In genomic region chr21:27631471-27631870, GRCh38 we compare ENCODE assay signal across 17 cellular contexts.
DNase-seq lines count a peak whose midpoint lies in the region; ATAC-seq, FAIRE-seq and TF ChIP-seq lines count a peak whose summit lies in the region.
"Had no signal": no experiment of that assay in that cellular context is flagged by ENCODE, and none has a peak within 500 bp of the region (broad histone marks: within the 10 kb centered on the region; RNA-seq: fewer than 3 reads in every experiment).

No MANE protein-coding gene starts in this region.

- POLR2A ChIA-PET in BJ (lab: Charles Lee) = no interaction called here

- H3K36me3 ChIP-seq in BJ (ENCODE audit: control insufficient read depth, insufficient read depth, low read length) = no peaks in the 10 kb centered on the region
- H3K36me3 ChIP-seq in adipocyte (ENCODE audit: control insufficient read depth, insufficient read depth, low read length, severe bottlenecking) = no peaks in the 10 kb centered on the region
- no peaks in the 10 kb centered on the region for H3K36me3 ChIP-seq in fibroblast of lung (ENCODE audit: control insufficient read depth, insufficient read depth, low read length)
- H3K36me3 ChIP-seq in pancreas = no peaks in the 10 kb centered on the region
- H3K36me3 ChIP-seq: Peyer's patch had no signal

- CTCF ChIA-PET in BJ (lab: Yijun Ruan, JAX) = no interaction called here

- intact Hi-C loops in pancreas (cut with DNase I) = no loop called here

- no peak overlapping the region for H2AFZ ChIP-seq in fibroblast of lung (ENCODE audit: low read length)

- no peak overlapping the region for H3K9ac ChIP-seq in adipocyte (ENCODE audit: low read length)
- no peak overlapping the region for H3K9ac ChIP-seq in fibroblast of lung (ENCODE audit: insufficient read depth, low read length)

- H3K9me3 ChIP-seq in adipocyte (ENCODE audit: control insufficient read depth, low read length) (no peaks in the 10 kb centered on the region), fibroblast of lung (ENCODE audit: control insufficient read depth, insufficient read depth, low read depth, low read length) (no peaks in the 10 kb centered on the region), pancreas (no peaks in the 10 kb centered on the region)
- H3K9me3 ChIP-seq: A549, Peyer's patch had no signal

- H3K79me2 ChIP-seq in fibroblast of lung (ENCODE audit: control insufficient read depth, insufficient read depth, low read length) = no peaks in the 10 kb centered on the region

- H3K27ac ChIP-seq in fibroblast of lung (ENCODE audit: insufficient read depth, low read length) (no peak overlapping the region), pancreas (no peak overlapping the region)
- H3K27ac ChIP-seq: A549, Peyer's patch had no signal

- no peak overlapping the region for H3K4me2 ChIP-seq in fibroblast of lung (ENCODE audit: extremely low read depth, insufficient read depth, low read length)
- H3K4me2 ChIP-seq: A549 had no signal

- peak; percentile 37 for FAIRE-seq in pancreas (lab: Jason Lieb, UNC)
- FAIRE-seq: A549 had no signal

- WGBS in pancreas, 2 donors = 13 to 15% methylated on average over 1 of the region's 1 CpG

- TF ChIP-seq CTCF in BJ (IDR thresholded peaks at IDR 0.05; ENCODE audit: insufficient read depth, low read depth, low read length) (no peak), fibroblast of lung (conservative IDR thresholded peaks at IDR 0.05 in 1 of 2, IDR thresholded peaks at IDR 0.05 in 1 of 2; ENCODE audit: low read depth in 1 of 2, low read length in 2 of 2) (no peak), pancreas (IDR thresholded peaks at IDR 0.05) (no peak)

- DNase-seq in BJ (ENCODE audit: low read depth) = peak; percentile 17
- DNase-seq in adipocyte (ENCODE audit: low read depth) = peak; percentile 61
- peak; percentile 5 to 41 for DNase-seq in fibroblast of lung (ENCODE audit: low read depth in 2 of 2)
- DNase-seq in pancreas = no peak
- no peak for DNase-seq in NCI-H2196 (lab: John Stamatoyannopoulos, UW; ENCODE audit: unreplicated experiment)
- DNase-seq: Calu3; CD4-positive, alpha-beta T cell; DMS79 treated with DMSO at 0.1 percent for 48 hours; MM.1S; NCI-H2029; NCI-H524; Peyer's patch; SHP77 had no signal

- H4K20me1 ChIP-seq in fibroblast of lung (ENCODE audit: control insufficient read depth, extremely low read depth, insufficient read depth, low read length) = no peaks in the 10 kb centered on the region

- ATAC-seq in pancreas (no peak), GM19463 (IDR thresholded peaks at IDR 0.05; ENCODE audit: unreplicated experiment) (no peak), HG02678 (IDR thresholded peaks at IDR 0.05; ENCODE audit: unreplicated experiment) (no peak), GM19328 (IDR thresholded peaks at IDR 0.05; ENCODE audit: unreplicated experiment) (no peak)
- ATAC-seq: A549 had no signal

- H3K4me3 ChIP-seq in BJ (ENCODE audit: low read depth, low read length) = no peak overlapping the region
- H3K4me3 ChIP-seq in adipocyte (ENCODE audit: low read length) = no peak overlapping the region
- H3K4me3 ChIP-seq in fibroblast of lung (replicated peaks in 1 of 4; ENCODE audit: control extremely low read depth in 1 of 4, insufficient read depth in 1 of 4, low read depth in 3 of 4, low read length in 4 of 4) = no peak overlapping the region
- no peak overlapping the region for H3K4me3 ChIP-seq in pancreas
- H3K4me3 ChIP-seq: A549, Peyer's patch had no signal

- H3K4me1 ChIP-seq in adipocyte (ENCODE audit: control insufficient read depth, insufficient read depth, low read length) (no peaks in the 10 kb centered on the region), fibroblast of lung (ENCODE audit: control insufficient read depth, extremely low read depth, insufficient read depth, low read length) (no peaks in the 10 kb centered on the region), pancreas (no peaks in the 10 kb centered on the region)
- H3K4me1 ChIP-seq: A549, Peyer's patch had no signal

- no peaks in the 10 kb centered on the region for H3K27me3 ChIP-seq in BJ (ENCODE audit: control insufficient read depth, insufficient read depth, low read length)
- no peaks in the 10 kb centered on the region for H3K27me3 ChIP-seq in adipocyte (replicated peaks; ENCODE audit: control insufficient read depth, insufficient read depth, low read length)
- no peaks in the 10 kb centered on the region for H3K27me3 ChIP-seq in fibroblast of lung (ENCODE audit: control insufficient read depth, insufficient read depth, low read length)
- no peaks in the 10 kb centered on the region for H3K27me3 ChIP-seq in pancreas
- H3K27me3 ChIP-seq: Peyer's patch had no signal

Comparison
In these comparisons a context has a peak if more than half of its experiments do, and no peak if none do; other contexts are left out.
1. DNase-seq: peak in BJ (single experiment), adipocyte (single experiment) and fibroblast of lung (2 of 2); none in pancreas (0 of 6) and NCI-H2196 (single experiment).